8 cellular contexts compared by ENCODE assay signal in the genomic region with DNA sequence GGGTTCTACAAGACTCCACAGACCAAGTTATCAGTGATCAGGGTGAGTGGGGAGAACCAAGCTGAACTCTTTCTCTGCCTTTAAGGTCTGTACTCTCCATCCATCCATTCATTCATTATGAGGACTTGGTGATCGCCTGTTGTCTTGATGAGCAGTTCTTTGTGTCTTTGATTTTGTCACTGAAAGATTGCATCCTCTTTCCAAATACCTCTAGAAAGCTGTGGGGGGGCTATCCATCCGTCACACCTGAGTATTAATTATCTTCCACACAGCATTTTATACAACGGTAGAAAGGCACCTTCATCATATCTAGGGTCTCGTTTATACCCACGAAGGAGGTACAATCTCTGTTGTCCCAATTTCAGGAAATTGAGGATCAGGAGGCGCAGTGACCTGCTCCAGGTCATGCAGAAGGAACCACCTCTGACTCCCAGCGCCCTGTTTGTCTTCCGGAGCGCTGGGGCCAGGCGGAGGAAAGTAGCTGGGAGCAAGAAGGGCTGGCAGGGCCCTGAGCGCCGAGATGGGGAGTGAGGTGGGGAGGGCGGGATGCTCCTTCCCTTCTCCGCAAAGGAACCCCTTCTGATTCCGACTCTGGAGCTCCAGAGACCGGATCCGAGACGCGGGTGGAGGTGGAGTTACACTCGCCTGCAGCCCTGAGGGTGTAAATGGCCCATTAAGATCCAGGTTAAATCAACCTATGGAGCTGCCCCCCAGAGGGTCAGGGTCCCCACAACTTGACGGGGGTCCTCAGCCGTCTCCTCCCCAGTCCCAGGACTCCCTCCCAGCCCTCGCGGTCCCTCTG. TPM values are rescaled to one million over a fixed set of nuclear protein-coding genes. Genes with fewer than 3 reads are reported as not detected.
DNase-seq lines count a peak whose midpoint lies in the region; ATAC-seq lines count a peak whose summit lies in the region.

No MANE protein-coding gene starts in this region.

- H3K9ac ChIP-seq in iPS-18a (ENCODE audit: low read length), result peak overlapping the region; percentile 23

- peak overlapping the region; percentile 78 for H3K4me3 Mint-ChIP-seq in activated T-cell treated with anti-CD3 and anti-CD28 coated beads, Interleukin-2, amount 50 U/mL, for 4 hours
- peak overlapping the region; percentile 66 for H3K4me3 Mint-ChIP-seq in activated CD8-positive, alpha-beta T cell treated with anti-CD3 and anti-CD28 coated beads, Interleukin-2, amount 10 ng/mL, durations not matched to agents 7 days and 5 days
- H3K4me3 Mint-ChIP-seq in stimulated activated naive CD8-positive, alpha-beta T cell treated with anti-CD3 and anti-CD28 coated beads, Interleukin-15, Interleukin-2, amounts not matched to agents 100 ng/mL and 50 ng/mL, for 24 hours, result peak overlapping the region; percentile 57

- peaks cover 9% of the 10 kb centered on the region for H3K4me1 ChIP-seq in iPS-18a (ENCODE audit: control insufficient read depth, low read depth, low read length)

- no peaks in the 10 kb centered on the region for H3K9me3 Mint-ChIP-seq in activated T-cell treated with anti-CD3 and anti-CD28 coated beads, Interleukin-2, amount 50 U/mL, for 4 hours
- no peaks in the 10 kb centered on the region for H3K9me3 Mint-ChIP-seq in activated CD8-positive, alpha-beta T cell treated with anti-CD3 and anti-CD28 coated beads, Interleukin-2, amount 10 ng/mL, durations not matched to agents 7 days and 5 days (ENCODE audit: insufficient read depth)
- H3K9me3 Mint-ChIP-seq in stimulated activated naive CD8-positive, alpha-beta T cell treated with anti-CD3 and anti-CD28 coated beads, Interleukin-15, Interleukin-2, amounts not matched to agents 100 ng/mL and 50 ng/mL, for 24 hours, result no peaks in the 10 kb centered on the region

- H3K27me3 ChIP-seq in iPS-18a (ENCODE audit: control insufficient read depth, insufficient read depth, low read length), result peaks cover 25% of the 10 kb centered on the region

- ATAC-seq in activated T-cell treated with anti-CD3 and anti-CD28 coated beads, Interleukin-2, amount 50 U/mL, for 4 hours, result no peak
- peak; percentile 36 for ATAC-seq in HG03025 (IDR thresholded peaks at IDR 0.05; ENCODE audit: low FRiP score, unreplicated experiment)
- ATAC-seq in activated CD8-positive, alpha-beta T cell treated with anti-CD3 and anti-CD28 coated beads, Interleukin-2, amount 10 ng/mL, durations not matched to agents 7 days and 5 days, result no peak

- POLR2A ChIA-PET in activated CD8-positive, alpha-beta T cell treated with anti-CD3 and anti-CD28 coated beads, Interleukin-2, amount 10 ng/mL, durations not matched to agents 7 days and 5 days (lab: Charles Lee), result interaction anchor here (0.6 kb wide), 3 partner anchors 26 to 194 kb away, joined by 3 to 5 read pairs (median 3); no protein-coding TSS in a partner anchor

- no peaks in the 10 kb centered on the region for H3K27me3 Mint-ChIP-seq in activated T-cell treated with anti-CD3 and anti-CD28 coated beads, Interleukin-2, amount 50 U/mL, for 4 hours (ENCODE audit: low read depth)
- H3K27me3 Mint-ChIP-seq in activated CD8-positive, alpha-beta T cell treated with anti-CD3 and anti-CD28 coated beads, Interleukin-2, amount 10 ng/mL, durations not matched to agents 7 days and 5 days (ENCODE audit: low read depth), result no peaks in the 10 kb centered on the region
- no peaks in the 10 kb centered on the region for H3K27me3 Mint-ChIP-seq in stimulated activated naive CD8-positive, alpha-beta T cell treated with anti-CD3 and anti-CD28 coated beads, Interleukin-15, Interleukin-2, amounts not matched to agents 100 ng/mL and 50 ng/mL, for 24 hours

- H3K4me1 Mint-ChIP-seq in activated T-cell treated with anti-CD3 and anti-CD28 coated beads, Interleukin-2, amount 50 U/mL, for 4 hours (ENCODE audit: low read depth), result peaks cover 17% of the 10 kb centered on the region
- H3K4me1 Mint-ChIP-seq in activated CD8-positive, alpha-beta T cell treated with anti-CD3 and anti-CD28 coated beads, Interleukin-2, amount 10 ng/mL, durations not matched to agents 7 days and 5 days (ENCODE audit: low read depth), result peaks cover 19% of the 10 kb centered on the region
- peaks cover 32% of the 10 kb centered on the region for H3K4me1 Mint-ChIP-seq in stimulated activated naive CD8-positive, alpha-beta T cell treated with anti-CD3 and anti-CD28 coated beads, Interleukin-15, Interleukin-2, amounts not matched to agents 100 ng/mL and 50 ng/mL, for 24 hours (ENCODE audit: low read depth)

- H3K4me3 ChIP-seq in iPS-18a (ENCODE audit: low read length), result peak overlapping the region; percentile 77

- DNase-seq in activated T-cell treated with anti-CD3 and anti-CD28 coated beads, Interleukin-2, amount 50 U/mL, for 4 hours, result no peak
- no peak for DNase-seq in activated T-cell treated with anti-CD3 and anti-CD28 coated beads, Interleukin-2, amount 50 U/mL, for 48 hours
- no peak for DNase-seq in activated CD8-positive, alpha-beta T cell treated with anti-CD3 and anti-CD28 coated beads, Interleukin-2, amount 10 ng/mL, durations not matched to agents 7 days and 5 days
- no peak for DNase-seq in HuH-7 (ENCODE audit: low spot score)
- no peak for DNase-seq in DMS79 treated with DMSO at 0.1 percent for 48 hours (lab: John Stamatoyannopoulos, UW)

- H3K27ac Mint-ChIP-seq in activated CD8-positive, alpha-beta T cell treated with anti-CD3 and anti-CD28 coated beads, Interleukin-2, amount 10 ng/mL, durations not matched to agents 7 days and 5 days, result no peak overlapping the region
- no peak overlapping the region for H3K27ac Mint-ChIP-seq in stimulated activated naive CD8-positive, alpha-beta T cell treated with anti-CD3 and anti-CD28 coated beads, Interleukin-15, Interleukin-2, amounts not matched to agents 100 ng/mL and 50 ng/mL, for 24 hours

- CTCF ChIA-PET in activated CD8-positive, alpha-beta T cell treated with anti-CD3 and anti-CD28 coated beads, Interleukin-2, amount 10 ng/mL, durations not matched to agents 7 days and 5 days (lab: Charles Lee), result interaction anchor here (1.2 to 2.7 kb wide), 3 partner anchors 30 to 107 kb away, joined by 3 to 7 read pairs (median 4); no protein-coding TSS in a partner anchor

- no peak overlapping the region for H3K27ac ChIP-seq in iPS-18a (ENCODE audit: low read length)

- H3K36me3 ChIP-seq in iPS-18a (ENCODE audit: control insufficient read depth, low read depth, low read length), result no peaks in the 10 kb centered on the region

- H3K9me3 ChIP-seq in iPS-18a (ENCODE audit: control insufficient read depth, low read depth, low read length), result no peaks in the 10 kb centered on the region

- H3K36me3 Mint-ChIP-seq in activated T-cell treated with anti-CD3 and anti-CD28 coated beads, Interleukin-2, amount 50 U/mL, for 4 hours (ENCODE audit: insufficient read depth), result no peaks in the 10 kb centered on the region
- no peaks in the 10 kb centered on the region for H3K36me3 Mint-ChIP-seq in activated CD8-positive, alpha-beta T cell treated with anti-CD3 and anti-CD28 coated beads, Interleukin-2, amount 10 ng/mL, durations not matched to agents 7 days and 5 days (ENCODE audit: low read depth)
- peaks cover 3% of the 10 kb centered on the region for H3K36me3 Mint-ChIP-seq in stimulated activated naive CD8-positive, alpha-beta T cell treated with anti-CD3 and anti-CD28 coated beads, Interleukin-15, Interleukin-2, amounts not matched to agents 100 ng/mL and 50 ng/mL, for 24 hours (ENCODE audit: low read depth)

RNA-seq across cellular contexts. Expression of a gene that starts 0.6 kb away (rescaled TPM):
- 1 to 10 TPM; 3.4 to 6.4 (median 4.5) TPM for total RNA-seq in activated T-cell treated with anti-CD3 and anti-CD28 coated beads, Interleukin-2, amount 50 U/mL, for 4 hours
- 1 to 10 TPM; 2.9 to 3.0 TPM for total RNA-seq in activated CD8-positive, alpha-beta T cell treated with anti-CD3 and anti-CD28 coated beads, Interleukin-2, amount 10 ng/mL, durations not matched to agents 7 days and 5 days

RNA-seq across cellular contexts. Expression of a gene that starts 52.3 kb away (rescaled TPM):
- total RNA-seq in activated T-cell treated with anti-CD3 and anti-CD28 coated beads, Interleukin-2, amount 50 U/mL, for 4 hours, result 10 to 100 TPM; 18.7 to 20.0 (median 19.1) TPM
- 10 to 100 TPM; 26.7 to 27.4 TPM for total RNA-seq in activated CD8-positive, alpha-beta T cell treated with anti-CD3 and anti-CD28 coated beads, Interleukin-2, amount 10 ng/mL, durations not matched to agents 7 days and 5 days
